In genomic region chr17:78144736-78145641, GRCh38 we compare ENCODE assay signal across 9 cellular contexts. TPM values are rescaled to one million over a fixed set of nuclear protein-coding genes. Genes with fewer than 3 reads are reported as not detected.
DNase-seq lines count a peak whose midpoint lies in the region; ATAC-seq, FAIRE-seq and TF ChIP-seq lines count a peak whose summit lies in the region.
"Had no signal": no experiment of that assay in that cellular context is flagged by ENCODE, and none has a peak within 500 bp of the region (broad histone marks: within the 10 kb centered on the region; RNA-seq: fewer than 3 reads in every experiment).

No MANE protein-coding gene starts in this region.

- ATAC-seq in pancreas (peak; percentile 80 to 86 (median 84)), HG03571 (IDR thresholded peaks at IDR 0.05; ENCODE audit: unreplicated experiment) (no peak)

- H3K27me3 ChIP-seq in pancreas = no peaks in the 10 kb centered on the region

- intact Hi-C loops in pancreas (cut with DNase I) = no loop called here

- 21 to 25% methylated on average over 17 to 18 of the region's 18 CpGs for WGBS in pancreas, 2 donors

- DNase-seq in HT-29 (ENCODE audit: low spot score) (peak; percentile 79), ecto neural progenitor cell (ENCODE audit: low spot score) (peak; percentile 61), pancreas (peak; percentile 85 to 98 (median 96)), NCI-H2227 treated with DMSO at 0.1 percent for 48 hours (lab: John Stamatoyannopoulos, UW) (no peak)
- no peak for DNase-seq in activated CD8-positive, alpha-beta memory T cell treated with anti-CD3 and anti-CD28 coated beads, Interleukin-2, amount 50 U/mL, for 48 hours
- DNase-seq: T-helper 1 cell had no signal

- H3K9me3 ChIP-seq in pancreas = no peaks in the 10 kb centered on the region

- no peak for TF ChIP-seq CTCF in pancreas (IDR thresholded peaks at IDR 0.05)

- no peak overlapping the region for H3K4me3 ChIP-seq in pancreas

- peaks cover 24 to 57% (median 39%) of the 10 kb centered on the region in 3 donors for H3K4me1 ChIP-seq in pancreas

- FAIRE-seq in pancreas (lab: Jason Lieb, UNC) = no peak

- H3K36me3 ChIP-seq in pancreas = no peaks in the 10 kb centered on the region

- peak overlapping the region; percentile 56 to 83 (median 82) for H3K27ac ChIP-seq in pancreas

RNA-seq across cellular contexts. Expression of gene C17orf99, which starts 1.2 kb away (rescaled TPM):
- 0.20 TPM in 1 of 2 replicates, not detected in the other for total RNA-seq in HT-29 (2014; rRNA removed; shearing (Covaris generic))
- total RNA-seq in pancreas = not detected
- polyA plus RNA-seq in pancreas = not detected
- total RNA-seq: Daoy; natural killer cell treated with Interleukin-12 subunit alpha and Interleukin-12 subunit beta and Interleukin-15 and Interleukin-18, amount 100 ng/mL, for 72 hours had no signal

RNA-seq across cellular contexts. Expression of gene TMC8, which starts 14.4 kb away (rescaled TPM):
- total RNA-seq in HT-29 (2014; rRNA removed; shearing (Covaris generic)) = 4.1 and 7.2 TPM in 2 replicates
- total RNA-seq in pancreas = 1 to 10 TPM in 5 of 6 donors, under 1 TPM in 1; 0.51 to 6.0 (median 2.2) TPM
- 1 to 10 TPM; 1.5 to 2.9 TPM for polyA plus RNA-seq in pancreas
- total RNA-seq: Daoy had no signal

RNA-seq across cellular contexts. Expression of gene TMC6, which starts 16.4 kb away (rescaled TPM):
- 236 and 238 TPM in 2 replicates for total RNA-seq in HT-29 (2014; rRNA removed; shearing (Covaris generic))
- 10 to 100 TPM; 15.6 to 49.9 (median 21.7) TPM for total RNA-seq in pancreas
- polyA plus RNA-seq in pancreas = 10 to 100 TPM; 39.5 to 61.2 TPM

RNA-seq across cellular contexts. Expression of gene SYNGR2, which starts 23.4 kb away (rescaled TPM):
- 225 and 231 TPM in 2 replicates for total RNA-seq in HT-29 (2014; rRNA removed; shearing (Covaris generic))
- total RNA-seq in pancreas = 10 to 100 TPM; 52.3 to 93.8 (median 83.8) TPM
- polyA plus RNA-seq in pancreas = 10 to 100 TPM; 89.1 to 94.2 TPM

RNA-seq across cellular contexts. Expression of gene TK1, which starts 41.9 kb away (rescaled TPM):
- total RNA-seq in HT-29 (2014; rRNA removed; shearing (Covaris generic)) = 379 and 400 TPM in 2 replicates
- total RNA-seq in pancreas = 1 to 10 TPM; 1.3 to 4.2 (median 3.2) TPM
- 1 to 10 TPM; 1.2 to 2.2 TPM for polyA plus RNA-seq in pancreas

Comparison
In these comparisons a context has a peak if more than half of its experiments do, and no peak if none do; other contexts are left out.
1. DNase-seq: peak in HT-29 (single experiment), ecto neural progenitor cell (single experiment) and pancreas (6 of 6); none in activated CD8-positive, alpha-beta memory T cell treated with anti-CD3 and anti-CD28 coated beads, Interleukin-2, amount 50 U/mL, for 48 hours (single experiment) and NCI-H2227 treated with DMSO at 0.1 percent for 48 hours (single experiment).